Comparison of ENCODE assay signal across 10 cellular contexts in the genomic region with DNA sequence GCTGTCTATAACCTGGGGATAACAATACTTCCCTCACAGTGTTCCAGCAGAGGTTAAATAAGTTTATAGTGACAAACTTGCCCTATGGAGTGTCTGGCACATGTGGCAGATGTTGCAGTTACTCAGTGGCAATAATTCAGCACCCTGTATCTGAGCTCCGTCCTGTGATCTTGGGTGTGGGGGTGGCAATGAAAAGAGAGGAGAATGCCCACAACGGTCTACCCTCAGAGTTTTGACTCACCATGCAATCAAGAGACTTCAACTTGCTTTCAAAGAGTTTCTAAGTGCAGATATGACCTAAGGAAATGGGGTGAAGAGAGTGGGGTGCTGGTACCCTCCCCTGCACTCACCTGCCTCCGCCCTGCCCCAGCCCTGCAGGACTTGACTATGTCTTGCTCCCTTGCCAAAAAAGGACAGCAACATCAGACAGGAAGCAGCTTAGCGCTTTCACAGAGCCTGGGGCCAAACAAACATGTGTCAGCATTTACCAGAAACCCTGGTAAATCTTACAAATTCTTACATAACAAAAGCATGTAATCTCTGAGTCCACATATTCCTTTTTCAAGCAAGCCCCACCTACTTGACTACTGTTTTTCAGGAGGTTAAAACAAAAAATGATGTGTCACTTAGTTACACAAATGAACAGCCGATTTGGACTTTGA.
DNase-seq lines count a peak whose midpoint lies in the region; ATAC-seq and TF ChIP-seq lines count a peak whose summit lies in the region.
"Had no signal": no experiment of that assay in that cellular context is flagged by ENCODE, and none has a peak within 500 bp of the region (broad histone marks: within the 10 kb centered on the region; RNA-seq: fewer than 3 reads in every experiment).

No MANE protein-coding gene starts in this region.

- CTCF ChIA-PET in activated CD4-positive, alpha-beta memory T cell treated with anti-CD3 and anti-CD28 coated beads for 36 hours (lab: Charles Lee) = interaction anchor here (0.6 kb wide), 1 partner anchor 330 kb away, joined by 3 read pairs; no protein-coding TSS in a partner anchor
- CTCF ChIA-PET in activated CD4-positive, alpha-beta memory T cell treated with anti-CD3 and anti-CD28 coated beads, Interleukin-2, amount 10 ng/mL, durations not matched to agents 7 days and 5 days (lab: Charles Lee) = no interaction called here

- peak; percentile 66 to 79 for ATAC-seq in upper lobe of left lung (ENCODE audit: low FRiP score in 2 of 2)

- H3K4me1 Mint-ChIP-seq in activated CD4-positive, alpha-beta memory T cell treated with anti-CD3 and anti-CD28 coated beads for 36 hours (ENCODE audit: low read depth) = no peaks in the 10 kb centered on the region
- peaks cover 3% of the 10 kb centered on the region for H3K4me1 Mint-ChIP-seq in activated CD4-positive, alpha-beta memory T cell treated with anti-CD3 and anti-CD28 coated beads, Interleukin-2, amount 10 ng/mL, durations not matched to agents 7 days and 5 days

- in situ Hi-C loops in astrocyte of the cerebellum (cut with HindIII; ENCODE audit: low sequenced_read_pairs) = no loop called here

- no peak for TF ChIP-seq POLR2A in upper lobe of left lung (IDR thresholded peaks at IDR 0.05)

- 32 to 54% methylated on average over 5 of the region's 5 CpGs for WGBS in upper lobe of left lung, 2 donors

- TF ChIP-seq EP300 in upper lobe of left lung (IDR thresholded peaks at IDR 0.05) = no peak

- DNase-seq in activated CD4-positive, alpha-beta memory T cell treated with anti-CD3 and anti-CD28 coated beads for 36 hours = peak; percentile 10
- no peak for DNase-seq in activated CD4-positive, alpha-beta memory T cell treated with anti-CD3 and anti-CD28 coated beads, Interleukin-2, amount 10 ng/mL, durations not matched to agents 7 days and 5 days
- DNase-seq in astrocyte of the cerebellum (ENCODE audit: low read depth) (peak; percentile 83), iPS-NIHi11 (ENCODE audit: low spot score) (peak; percentile 40), upper lobe of left lung (peak; percentile 6 to 23), NCI-H2107 treated with DMSO at 0.1 percent for 48 hours (lab: John Stamatoyannopoulos, UW; ENCODE audit: unreplicated experiment) (no peak), HUDEP-2 (lab: John Stamatoyannopoulos, UW; ENCODE audit: unreplicated experiment in 76 of 76) (no peak), NCI-H345 (lab: John Stamatoyannopoulos, UW) (no peak)
- DNase-seq: activated CD8-positive, alpha-beta memory T cell treated with anti-CD3 and anti-CD28 coated beads, Interleukin-2, amount 50 U/mL, for 48 hours; NCI-H187 treated with DMSO at 0.1 percent for 48 hours had no signal

- no peaks in the 10 kb centered on the region for H3K9me3 ChIP-seq in upper lobe of left lung

- intact Hi-C loops in activated CD4-positive, alpha-beta memory T cell treated with anti-CD3 and anti-CD28 coated beads for 36 hours (cut with micrococcal nuclease) = no loop called here

- no peaks in the 10 kb centered on the region for H3K27me3 ChIP-seq in upper lobe of left lung

- no peaks in the 10 kb centered on the region for H3K36me3 ChIP-seq in upper lobe of left lung

- H3K4me3 ChIP-seq in astrocyte of the cerebellum (ENCODE audit: low read depth, low read length) (no peak overlapping the region), upper lobe of left lung (no peak overlapping the region)

- H3K27ac ChIP-seq in upper lobe of left lung = no peak overlapping the region

- H3K36me3 Mint-ChIP-seq in activated CD4-positive, alpha-beta memory T cell treated with anti-CD3 and anti-CD28 coated beads for 36 hours = no peaks in the 10 kb centered on the region
- H3K36me3 Mint-ChIP-seq in activated CD4-positive, alpha-beta memory T cell treated with anti-CD3 and anti-CD28 coated beads, Interleukin-2, amount 10 ng/mL, durations not matched to agents 7 days and 5 days (ENCODE audit: low read depth) = no peaks in the 10 kb centered on the region

- H3K4me1 ChIP-seq in upper lobe of left lung = peaks cover 0 to 8% (median 5%) of the 10 kb centered on the region in 4 donors

- H3K27ac Mint-ChIP-seq in activated CD4-positive, alpha-beta memory T cell treated with anti-CD3 and anti-CD28 coated beads for 36 hours = no peak overlapping the region
- H3K27ac Mint-ChIP-seq in activated CD4-positive, alpha-beta memory T cell treated with anti-CD3 and anti-CD28 coated beads, Interleukin-2, amount 10 ng/mL, durations not matched to agents 7 days and 5 days = no peak overlapping the region

- no peaks in the 10 kb centered on the region for H3K9me3 Mint-ChIP-seq in activated CD4-positive, alpha-beta memory T cell treated with anti-CD3 and anti-CD28 coated beads for 36 hours
- no peaks in the 10 kb centered on the region for H3K9me3 Mint-ChIP-seq in activated CD4-positive, alpha-beta memory T cell treated with anti-CD3 and anti-CD28 coated beads, Interleukin-2, amount 10 ng/mL, durations not matched to agents 7 days and 5 days

- POLR2A ChIA-PET in activated CD4-positive, alpha-beta memory T cell treated with anti-CD3 and anti-CD28 coated beads for 36 hours (lab: Charles Lee) = no interaction called here
- POLR2A ChIA-PET in activated CD4-positive, alpha-beta memory T cell treated with anti-CD3 and anti-CD28 coated beads, Interleukin-2, amount 10 ng/mL, durations not matched to agents 7 days and 5 days (lab: Charles Lee) = no interaction called here

- TF ChIP-seq CTCF in astrocyte of the cerebellum (IDR thresholded peaks at IDR 0.05; ENCODE audit: low read depth, low read length, missing control alignments) (no peak), upper lobe of left lung (IDR thresholded peaks at IDR 0.05) (no peak)

- no peak overlapping the region for H3K4me3 Mint-ChIP-seq in activated CD4-positive, alpha-beta memory T cell treated with anti-CD3 and anti-CD28 coated beads for 36 hours
- H3K4me3 Mint-ChIP-seq in activated CD4-positive, alpha-beta memory T cell treated with anti-CD3 and anti-CD28 coated beads, Interleukin-2, amount 10 ng/mL, durations not matched to agents 7 days and 5 days = no peak overlapping the region

- peaks cover 9% of the 10 kb centered on the region for H3K27me3 Mint-ChIP-seq in activated CD4-positive, alpha-beta memory T cell treated with anti-CD3 and anti-CD28 coated beads for 36 hours
- H3K27me3 Mint-ChIP-seq in activated CD4-positive, alpha-beta memory T cell treated with anti-CD3 and anti-CD28 coated beads, Interleukin-2, amount 10 ng/mL, durations not matched to agents 7 days and 5 days = peaks cover 20% of the 10 kb centered on the region

Comparison
In these comparisons a context has a peak if more than half of its experiments do, and no peak if none do; other contexts are left out.
1. DNase-seq: peak in activated CD4-positive, alpha-beta memory T cell treated with anti-CD3 and anti-CD28 coated beads for 36 hours (single experiment), astrocyte of the cerebellum (single experiment), iPS-NIHi11 (single experiment) and upper lobe of left lung (2 of 2); none in activated CD4-positive, alpha-beta memory T cell treated with anti-CD3 and anti-CD28 coated beads, Interleukin-2, amount 10 ng/mL, durations not matched to agents 7 days and 5 days (single experiment), NCI-H2107 treated with DMSO at 0.1 percent for 48 hours (single experiment), HUDEP-2 (0 of 76) and NCI-H345 (single experiment).